16 cellular contexts compared by ENCODE assay signal in the genomic region with DNA sequence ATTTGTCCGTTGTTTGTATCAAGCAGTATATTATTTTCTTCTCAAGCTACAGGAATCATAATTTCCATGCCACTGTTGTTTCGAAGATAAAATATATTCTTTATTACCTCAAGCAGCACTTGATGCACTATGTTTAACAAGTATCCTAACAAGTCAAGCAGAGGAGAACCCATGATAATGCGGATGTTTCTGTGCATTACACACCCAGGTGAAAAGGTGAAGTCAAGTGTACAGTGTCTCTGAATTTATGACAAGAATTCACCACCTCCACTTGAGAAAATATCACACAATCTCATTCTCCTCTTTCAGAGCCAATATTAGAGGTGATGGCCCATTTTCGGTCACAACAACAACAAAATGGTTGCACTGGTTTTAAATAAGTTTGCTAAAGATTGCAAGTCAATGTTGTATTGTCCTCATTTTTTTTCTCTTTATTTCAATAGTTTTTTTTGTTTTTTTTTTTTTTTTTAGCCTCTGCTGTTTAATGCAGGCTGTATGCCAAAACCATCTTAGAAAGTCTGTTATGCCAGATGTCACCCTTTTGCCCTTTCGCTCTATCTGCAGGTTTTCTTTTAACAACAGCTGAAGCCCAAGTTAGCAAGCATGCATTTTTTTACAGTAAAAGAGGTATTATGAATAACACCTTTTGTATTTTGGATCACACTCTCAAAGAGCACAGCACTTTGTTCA.
DNase-seq lines count a peak whose midpoint lies in the region; ATAC-seq and TF ChIP-seq lines count a peak whose summit lies in the region.
"Had no signal": no experiment of that assay in that cellular context is flagged by ENCODE, and none has a peak within 500 bp of the region (broad histone marks: within the 10 kb centered on the region; RNA-seq: fewer than 3 reads in every experiment).

No MANE protein-coding gene starts in this region.

- H3K27me3 ChIP-seq in GM23338 (ENCODE audit: insufficient read depth): no peaks in the 10 kb centered on the region
- H3K27me3 ChIP-seq in neural progenitor cell: no peaks in the 10 kb centered on the region
- no peaks in the 10 kb centered on the region for H3K27me3 ChIP-seq in naive thymus-derived CD4-positive, alpha-beta T cell (ENCODE audit: control insufficient read depth in 2 of 2, insufficient read depth in 2 of 2, low read length in 2 of 2)
- H3K27me3 ChIP-seq: breast epithelium, neutrophil, tibial artery had no signal

- H3K79me2 ChIP-seq in GM23338 (replicated peaks; ENCODE audit: insufficient read depth): no peaks in the 10 kb centered on the region
- no peaks in the 10 kb centered on the region for H3K79me2 ChIP-seq in neural progenitor cell (ENCODE audit: low read depth)

- intact Hi-C loops in naive thymus-derived CD4-positive, alpha-beta T cell (cut with micrococcal nuclease): no loop called here

- H3K4me2 ChIP-seq in GM23338 (no peak overlapping the region), neural progenitor cell (no peak overlapping the region)

- H3K27ac Mint-ChIP-seq in GM23338 (0 out of 2 replicates have a peak overlapping the region, but pooled peaks have one; percentile 41), neural progenitor cell (peak overlapping the region; percentile 78), endothelial cell (ENCODE audit: unreplicated experiment) (no peak overlapping the region)
- H3K27ac Mint-ChIP-seq in naive thymus-derived CD4-positive, alpha-beta T cell: no peak overlapping the region
- H3K27ac Mint-ChIP-seq: activated T-cell treated with anti-CD3 and anti-CD28 coated beads, Interleukin-2, amount 50 U/mL, for 72 hours had no signal

- H3K9me3 Mint-ChIP-seq in GM23338: peaks cover 23% of the 10 kb centered on the region
- H3K9me3 Mint-ChIP-seq in neural progenitor cell: peaks cover 28% of the 10 kb centered on the region
- peaks cover 0 to 4% (median 0%) of the 10 kb centered on the region in 11 donors for H3K9me3 Mint-ChIP-seq in naive thymus-derived CD4-positive, alpha-beta T cell
- H3K9me3 Mint-ChIP-seq in endothelial cell (ENCODE audit: unreplicated experiment): peaks cover 7% of the 10 kb centered on the region
- H3K9me3 Mint-ChIP-seq: activated T-cell treated with anti-CD3 and anti-CD28 coated beads, Interleukin-2, amount 50 U/mL, for 72 hours had no signal

- DNase-seq in GM23338 (ENCODE audit: low spot score) (no peak), NCI-H2171 (lab: John Stamatoyannopoulos, UW) (peak; percentile 96), astrocyte of the cerebellum (ENCODE audit: low read depth) (peak; percentile 75), neural progenitor cell (ENCODE audit: low spot score) (no peak), HUDEP-2 (lab: John Stamatoyannopoulos, UW; ENCODE audit: unreplicated experiment in 76 of 76) (no peak), NCI-H187 treated with DMSO at 0.1 percent for 48 hours (lab: John Stamatoyannopoulos, UW) (no peak), endothelial cell (ENCODE audit: low spot score) (no peak)
- no peak for DNase-seq in naive thymus-derived CD4-positive, alpha-beta T cell
- DNase-seq: activated CD4-positive, alpha-beta T cell treated with anti-CD3 and anti-CD28 coated beads for 48 hours; activated T-cell treated with anti-CD3 and anti-CD28 coated beads, Interleukin-2, amount 50 U/mL, for 72 hours; left cardiac atrium; T-helper 2 cell; tibial artery had no signal

- H3K27me3 Mint-ChIP-seq in GM23338 (ENCODE audit: insufficient read depth, low read depth, poor library complexity): peaks cover 2% of the 10 kb centered on the region
- H3K27me3 Mint-ChIP-seq in neural progenitor cell (ENCODE audit: insufficient read depth, low read depth): peaks cover 2% of the 10 kb centered on the region
- H3K27me3 Mint-ChIP-seq in naive thymus-derived CD4-positive, alpha-beta T cell: peaks cover 0 to 2% (median 0%) of the 10 kb centered on the region in 5 donors
- peaks cover 2% of the 10 kb centered on the region for H3K27me3 Mint-ChIP-seq in endothelial cell (ENCODE audit: unreplicated experiment)

- H3K27ac ChIP-seq in GM23338 (ENCODE audit: low read depth) (no peak overlapping the region), neural progenitor cell (no peak overlapping the region)
- H3K27ac ChIP-seq in naive thymus-derived CD4-positive, alpha-beta T cell (ENCODE audit: low read depth, low read length): no peak overlapping the region
- H3K27ac ChIP-seq: breast epithelium, neutrophil, tibial artery had no signal

- peaks cover 14% of the 10 kb centered on the region; the same call in 1 of the 2 replicates for H3K9me2 ChIP-seq in GM23338 (ENCODE audit: insufficient read depth)

- ATAC-seq in GM23338: no peak
- no peak for ATAC-seq in naive thymus-derived CD4-positive, alpha-beta T cell
- ATAC-seq: activated T-cell treated with anti-CD3 and anti-CD28 coated beads, Interleukin-2, amount 50 U/mL, for 72 hours had no signal

- H3K4me1 Mint-ChIP-seq in GM23338 (no peaks in the 10 kb centered on the region; the same call in 2 of the 3 replicates), neural progenitor cell (peaks cover 32% of the 10 kb centered on the region), endothelial cell (ENCODE audit: unreplicated experiment) (no peaks in the 10 kb centered on the region)
- H3K4me1 Mint-ChIP-seq in naive thymus-derived CD4-positive, alpha-beta T cell: no peaks in the 10 kb centered on the region

- H4K20me1 ChIP-seq in GM23338 (replicated peaks; ENCODE audit: insufficient read depth) (no peaks in the 10 kb centered on the region), neural progenitor cell (ENCODE audit: low read depth) (no peaks in the 10 kb centered on the region)

- H3K9me3 ChIP-seq in neural progenitor cell (ENCODE audit: low read depth): no peaks in the 10 kb centered on the region
- no peaks in the 10 kb centered on the region for H3K9me3 ChIP-seq in naive thymus-derived CD4-positive, alpha-beta T cell (ENCODE audit: control insufficient read depth in 2 of 3, low read length in 3 of 3)
- H3K9me3 ChIP-seq: breast epithelium, Caco-2, neutrophil, tibial artery had no signal

- POLR2A ChIA-PET in naive thymus-derived CD4-positive, alpha-beta T cell (lab: Charles Lee): no interaction called here

- H3K9ac ChIP-seq in neural progenitor cell: no peak overlapping the region

- peak overlapping the region; percentile 8; the same call in 1 of the 2 replicates for H2AFZ ChIP-seq in GM23338
- no peak overlapping the region for H2AFZ ChIP-seq in neural progenitor cell (replicated peaks)

- TF ChIP-seq CTCF in GM23338 (conservative IDR thresholded peaks at IDR 0.05; ENCODE audit: low read depth in 2 of 2) (no peak), astrocyte of the cerebellum (IDR thresholded peaks at IDR 0.05; ENCODE audit: low read depth, low read length, missing control alignments) (no peak), neural progenitor cell (IDR thresholded peaks at IDR 0.05) (no peak), endothelial cell (IDR thresholded peaks at IDR 0.05; ENCODE audit: unreplicated experiment) (no peak)

- no peaks in the 10 kb centered on the region for H3K4me1 ChIP-seq in GM23338 (ENCODE audit: insufficient read depth)
- no peaks in the 10 kb centered on the region for H3K4me1 ChIP-seq in neural progenitor cell
- no peaks in the 10 kb centered on the region for H3K4me1 ChIP-seq in naive thymus-derived CD4-positive, alpha-beta T cell (ENCODE audit: control insufficient read depth in 2 of 2, insufficient read depth in 2 of 2, low read length in 2 of 2)
- H3K4me1 ChIP-seq: breast epithelium, Caco-2 had no signal

- no peak overlapping the region for H3K4me3 ChIP-seq in GM23338
- H3K4me3 ChIP-seq in astrocyte of the cerebellum (ENCODE audit: low read depth, low read length): no peak overlapping the region
- H3K4me3 ChIP-seq in neural progenitor cell: no peak overlapping the region
- H3K4me3 ChIP-seq in naive thymus-derived CD4-positive, alpha-beta T cell (ENCODE audit: low read length): no peak overlapping the region
- H3K4me3 ChIP-seq: breast epithelium, tibial artery had no signal

- H3F3A ChIP-seq in GM23338 (replicated peaks; ENCODE audit: low read depth) (no peaks in the 10 kb centered on the region), neural progenitor cell (ENCODE audit: low read depth) (no peaks in the 10 kb centered on the region)

- in situ Hi-C loops in astrocyte of the cerebellum (cut with HindIII; ENCODE audit: low sequenced_read_pairs): no loop called here

- CTCF ChIA-PET in naive thymus-derived CD4-positive, alpha-beta T cell (lab: Charles Lee): no interaction called here

- no peak overlapping the region for H3K4me3 Mint-ChIP-seq in GM23338
- H3K4me3 Mint-ChIP-seq in neural progenitor cell: no peak overlapping the region
- H3K4me3 Mint-ChIP-seq in naive thymus-derived CD4-positive, alpha-beta T cell: no peak overlapping the region
- no peak overlapping the region for H3K4me3 Mint-ChIP-seq in endothelial cell (ENCODE audit: unreplicated experiment)
- H3K4me3 Mint-ChIP-seq: activated T-cell treated with anti-CD3 and anti-CD28 coated beads, Interleukin-2, amount 50 U/mL, for 72 hours had no signal

- H3K36me3 Mint-ChIP-seq in GM23338 (ENCODE audit: low read depth): peaks cover 9% of the 10 kb centered on the region
- H3K36me3 Mint-ChIP-seq in neural progenitor cell: peaks cover 8% of the 10 kb centered on the region
- no peaks in the 10 kb centered on the region for H3K36me3 Mint-ChIP-seq in naive thymus-derived CD4-positive, alpha-beta T cell
- peaks cover 5% of the 10 kb centered on the region for H3K36me3 Mint-ChIP-seq in endothelial cell (ENCODE audit: low read depth, unreplicated experiment)

- H3K36me3 ChIP-seq in GM23338 (ENCODE audit: insufficient read depth) (no peaks in the 10 kb centered on the region), neural progenitor cell (no peaks in the 10 kb centered on the region)
- H3K36me3 ChIP-seq in naive thymus-derived CD4-positive, alpha-beta T cell (ENCODE audit: control insufficient read depth in 2 of 3, insufficient read depth in 3 of 3, low read length in 3 of 3): no peaks in the 10 kb centered on the region
- H3K36me3 ChIP-seq: breast epithelium, neutrophil, tibial artery had no signal

TF ChIP-seq in GM23338, 12 proteins besides CTCF, POLR2A, EP300 and RAD21 (continues in another document):
- TF ChIP-seq EZH2phosphoT487 (IDR thresholded peaks at IDR 0.05; ENCODE audit: unreplicated experiment) (no peak), JUNB (IDR thresholded peaks at IDR 0.05; ENCODE audit: unreplicated experiment) (no peak)

Comparison
In these comparisons a context has a peak if more than half of its experiments do, and no peak if none do; other contexts are left out.
1. DNase-seq: peak in NCI-H2171 (single experiment) and astrocyte of the cerebellum (single experiment); none in GM23338 (single experiment), neural progenitor cell (single experiment), HUDEP-2 (0 of 76), NCI-H187 treated with DMSO at 0.1 percent for 48 hours (single experiment), naive thymus-derived CD4-positive, alpha-beta T cell (0 of 9) and endothelial cell (single experiment).
2. H3K27ac Mint-ChIP-seq: peak in GM23338 (single experiment) and neural progenitor cell (single experiment); none in naive thymus-derived CD4-positive, alpha-beta T cell (0 of 9) and endothelial cell (single experiment).